11 cellular contexts compared by ENCODE assay signal in genomic region chr22:46969491-46969890, GRCh38.
DNase-seq lines count a peak whose midpoint lies in the region; ATAC-seq and TF ChIP-seq lines count a peak whose summit lies in the region.
"Had no signal": no experiment of that assay in that cellular context is flagged by ENCODE, and none has a peak within 500 bp of the region (broad histone marks: within the 10 kb centered on the region; RNA-seq: fewer than 3 reads in every experiment).

No MANE protein-coding gene starts in this region.

- in situ Hi-C loops in GM13976 (cut with MboI; ENCODE audit: low sequenced_read_pairs, unreplicated experiment) (no loop called here), KBM-7 (cut with MboI; ENCODE audit: low pct_unique_long_range_greater_than_20kb, low sequenced_read_pairs) (no loop called here), gastrocnemius medialis (cut with MboI; ENCODE audit: low sequenced_read_pairs in 4 of 4) (no loop called here)

- H3K9me3 Mint-ChIP-seq in endothelial cell (ENCODE audit: unreplicated experiment): no peaks in the 10 kb centered on the region

- H3K9me3 ChIP-seq in gastrocnemius medialis: no peaks in the 10 kb centered on the region
- H3K9me3 ChIP-seq: Peyer's patch, testis had no signal

- H3K36me3 Mint-ChIP-seq in endothelial cell (ENCODE audit: low read depth, unreplicated experiment): peaks cover 9% of the 10 kb centered on the region

- peaks cover 5% of the 10 kb centered on the region for H3K27me3 Mint-ChIP-seq in endothelial cell (ENCODE audit: unreplicated experiment)

- no peak overlapping the region for H3K27ac ChIP-seq in gastrocnemius medialis
- H3K27ac ChIP-seq: Peyer's patch, testis had no signal

- no peak for TF ChIP-seq POLR2A in gastrocnemius medialis (IDR thresholded peaks at IDR 0.05)

- TF ChIP-seq CTCF in GM13976 (IDR thresholded peaks at IDR 0.05; ENCODE audit: borderline replicate concordance, control extremely low read depth, extremely low read depth, insufficient read depth, missing control alignments) (peak; percentile 9), endothelial cell (IDR thresholded peaks at IDR 0.05; ENCODE audit: unreplicated experiment) (no peak), gastrocnemius medialis (IDR thresholded peaks at IDR 0.05 in 4 of 5, conservative IDR thresholded peaks at IDR 0.05 in 1 of 5) (no peak)

- intact Hi-C loops in gastrocnemius medialis (cut with DNase I; ENCODE audit: low total_unique reads): no loop called here

- peaks cover 0 to 6% of the 10 kb centered on the region in 2 donors for H3K4me1 ChIP-seq in gastrocnemius medialis

- H3K4me3 ChIP-seq in gastrocnemius medialis: no peak overlapping the region
- H3K4me3 ChIP-seq: Peyer's patch, testis had no signal

- H3K36me3 ChIP-seq in gastrocnemius medialis: no peaks in the 10 kb centered on the region

- H3K27me3 ChIP-seq in gastrocnemius medialis: no peaks in the 10 kb centered on the region
- H3K27me3 ChIP-seq: Peyer's patch, testis had no signal

- no peak overlapping the region for H3K4me3 Mint-ChIP-seq in endothelial cell (ENCODE audit: unreplicated experiment)

- peaks cover 30% of the 10 kb centered on the region for H3K4me1 Mint-ChIP-seq in endothelial cell (ENCODE audit: unreplicated experiment)

- DNase-seq in GM13976 (ENCODE audit: low spot score) (peak; percentile 90), endothelial cell (ENCODE audit: low spot score) (no peak), KBM-7 (no peak), putamen (ENCODE audit: low spot score) (no peak), DMS153 treated with DMSO at 0.1 percent for 48 hours (lab: John Stamatoyannopoulos, UW; ENCODE audit: unreplicated experiment) (no peak), gastrocnemius medialis (no peak)
- DNase-seq: Peyer's patch, testis had no signal

- peak; percentile 81 for ATAC-seq in GM19467 (IDR thresholded peaks at IDR 0.05; ENCODE audit: unreplicated experiment)
- peak; percentile 79 for ATAC-seq in HG03159 (IDR thresholded peaks at IDR 0.05; ENCODE audit: unreplicated experiment)
- ATAC-seq in gastrocnemius medialis: no peak
- ATAC-seq: HepG2 had no signal

- H3K27ac Mint-ChIP-seq in endothelial cell (ENCODE audit: unreplicated experiment): peak overlapping the region; percentile 57

Comparison
In these comparisons a context has a peak if more than half of its experiments do, and no peak if none do; other contexts are left out.
1. ATAC-seq: peak in GM19467 (single experiment) and HG03159 (single experiment); none in gastrocnemius medialis (0 of 2).